ENCODE assay signal across 1 cellular context in genomic region chr19:46347985-46348384, GRCh38.
TF ChIP-seq lines count a peak whose summit lies in the region.

No MANE protein-coding gene starts in this region.

TF ChIP-seq in GM23338, 12 proteins besides CTCF, POLR2A, EP300 and RAD21 (continued from another document):
- TF ChIP-seq ZNF462 (CRISPR knock-in tag; IDR thresholded peaks at IDR 0.05) (no peak), ETS1 (IDR thresholded peaks at IDR 0.05) (no peak), JUNB (IDR thresholded peaks at IDR 0.05; ENCODE audit: unreplicated experiment) (no peak), CREB1 (CRISPR knock-in tag; IDR thresholded peaks at IDR 0.05; ENCODE audit: low read depth) (no peak), POLR2AphosphoS5 (IDR thresholded peaks at IDR 0.05; ENCODE audit: low read depth) (no peak), ZNF331 (CRISPR knock-in tag; IDR thresholded peaks at IDR 0.05; ENCODE audit: low read depth) (no peak), EZH2 (IDR thresholded peaks at IDR 0.05; ENCODE audit: low read depth, unreplicated experiment) (no peak), ZNF114 (CRISPR knock-in tag; IDR thresholded peaks at IDR 0.05) (no peak)
TF ChIP-seq in GM23338: peak in this region for 0.
